Comparison of ENCODE assay signal across 8 cellular contexts in genomic region chr20:63272105-63273078, GRCh38. TPM values are rescaled to one million over a fixed set of nuclear protein-coding genes. Genes with fewer than 3 reads are reported as not detected.
A peak's percentile ranks its signal among the peaks of the same experiment; 100 is the strongest.
DNase-seq lines count a peak whose midpoint lies in the region; ATAC-seq and TF ChIP-seq lines count a peak whose summit lies in the region.

Gene ARFGAP1, plus strand, starts transcription at chr20:63272813. Its CDS starts 2,768 bp downstream, at chr20:63275581.

- no peaks in the 10 kb centered on the region for H3K27me3 Mint-ChIP-seq in activated CD4-positive, alpha-beta T cell treated with anti-CD3 and anti-CD28 coated beads for 36 hours

- peak; percentile 89 for ATAC-seq in GM19035 (IDR thresholded peaks at IDR 0.05; ENCODE audit: unreplicated experiment)
- ATAC-seq in HG03432 (IDR thresholded peaks at IDR 0.05; ENCODE audit: unreplicated experiment): peak; percentile 89
- ATAC-seq in activated CD4-positive, alpha-beta T cell treated with anti-CD3 and anti-CD28 coated beads for 36 hours: peak; percentile 99

- peak within 1 kb of the TSS; percentile 83 for H3K27ac Mint-ChIP-seq in activated CD4-positive, alpha-beta T cell treated with anti-CD3 and anti-CD28 coated beads for 36 hours

- peak within 1 kb of the TSS; percentile 25 for H3K27ac ChIP-seq in layer of hippocampus (ENCODE audit: low read depth, low read length)

- DNase-seq in AG09309 (ENCODE audit: low read depth) (peak; percentile 44), NCI-H460 (ENCODE audit: extremely low read depth, low read depth) (peak; percentile 78), choroid plexus epithelial cell (ENCODE audit: low read depth) (peak; percentile 89)
- peak; percentile 94 for DNase-seq in activated CD4-positive, alpha-beta T cell treated with anti-CD3 and anti-CD28 coated beads for 36 hours
- DNase-seq in stimulated activated CD4-positive, alpha-beta T cell treated with anti-CD3 and anti-CD28 coated beads, Interleukin-1b, Interleukin-23, amount 100 ng/mL, for 24 hours (ENCODE audit: low read depth in 4 of 4, low spot score in 1 of 4): peak; percentile 79 to 87 (median 84)

- H3K4me3 ChIP-seq in AG09309 (ENCODE audit: control insufficient read depth, low read depth, low read length) (peak within 1 kb of the TSS; percentile 91), choroid plexus epithelial cell (ENCODE audit: low read depth, low read length) (peak within 1 kb of the TSS; percentile 91)

- TF ChIP-seq CTCF in AG09309 (IDR thresholded peaks at IDR 0.05; ENCODE audit: control insufficient read depth, insufficient read depth, low read depth, low read length, missing control alignments): no peak
- no peak for TF ChIP-seq CTCF in choroid plexus epithelial cell (conservative IDR thresholded peaks at IDR 0.05; ENCODE audit: low read depth, low read length)

- no peaks in the 10 kb centered on the region for H3K9me3 Mint-ChIP-seq in activated CD4-positive, alpha-beta T cell treated with anti-CD3 and anti-CD28 coated beads for 36 hours (ENCODE audit: low read depth)

- H3K4me1 Mint-ChIP-seq in activated CD4-positive, alpha-beta T cell treated with anti-CD3 and anti-CD28 coated beads for 36 hours: peaks cover 27% of the 10 kb centered on the region

- CTCF ChIA-PET in activated CD4-positive, alpha-beta T cell treated with anti-CD3 and anti-CD28 coated beads for 36 hours (lab: Charles Lee): interaction anchor here (1.7 kb wide), 1 partner anchor 49 kb away, joined by 10 read pairs; no protein-coding TSS in a partner anchor

- H3K27me3 ChIP-seq in layer of hippocampus (ENCODE audit: control insufficient read depth, insufficient read depth, low read length): no peaks in the 10 kb centered on the region

- H3K4me3 Mint-ChIP-seq in activated CD4-positive, alpha-beta T cell treated with anti-CD3 and anti-CD28 coated beads for 36 hours: peak within 1 kb of the TSS; percentile 79

- peaks cover 2% of the 10 kb centered on the region for H3K36me3 Mint-ChIP-seq in activated CD4-positive, alpha-beta T cell treated with anti-CD3 and anti-CD28 coated beads for 36 hours (ENCODE audit: low read depth)

- POLR2A ChIA-PET in activated CD4-positive, alpha-beta T cell treated with anti-CD3 and anti-CD28 coated beads for 36 hours (lab: Charles Lee): interaction anchor here (0.6 to 1.3 kb wide), 4 partner anchors 12 to 295 kb away, joined by 3 to 5 read pairs (median 4); no protein-coding TSS in a partner anchor

- intact Hi-C loops in activated CD4-positive, alpha-beta T cell treated with anti-CD3 and anti-CD28 coated beads for 36 hours (cut with DNase I, micrococcal nuclease): loop anchor here in 1 of 2 experiments (1.0 to 5.0 kb wide), 11 partner anchors 56 to 1034 kb away; partner anchors contain the start of genes ADRM1, DIDO1, GMEB2 and OSBPL2

RNA-seq across cellular contexts. Expression of gene ARFGAP1, which starts in this region (rescaled TPM):
- 32.3 and 37.4 TPM in 2 replicates for total RNA-seq in NCI-H460 (2014; rRNA removed; shearing (Covaris generic))
- polyA plus RNA-seq in NCI-H460 (2014; cell fraction: nucleus; rRNA removed): 436 and 533 TPM in 2 replicates
- 10 to 100 TPM; 73.4 to 77.6 TPM for total RNA-seq in activated CD4-positive, alpha-beta T cell treated with anti-CD3 and anti-CD28 coated beads for 36 hours

Comparison
In these comparisons a context has a peak if more than half of its experiments do, and no peak if none do; other contexts are left out.
1. Peak in every context shown above with its lines: DNase-seq, ATAC-seq, H3K4me3 ChIP-seq and H3K27ac ChIP-seq.
2. DNase-seq: peak in every context shown above with its lines; median percentile 94 in activated CD4-positive, alpha-beta T cell treated with anti-CD3 and anti-CD28 coated beads for 36 hours; 89 in choroid plexus epithelial cell; 84 in stimulated activated CD4-positive, alpha-beta T cell treated with anti-CD3 and anti-CD28 coated beads, Interleukin-1b, Interleukin-23, amount 100 ng/mL, for 24 hours; 78 in NCI-H460; 44 in AG09309.